32 cellular contexts compared by ENCODE assay signal in genomic region chr22:48507171-48507570, GRCh38.
"Had no signal": no experiment of that assay in that cellular context is flagged by ENCODE, and none has a peak within 500 bp of the region (broad histone marks: within the 10 kb centered on the region; RNA-seq: fewer than 3 reads in every experiment).

No MANE protein-coding gene starts in this region.

- ATAC-seq: activated CD4-positive, CD25-positive, alpha-beta regulatory T cell treated with anti-CD3 and anti-CD28 coated beads, Interleukin-2, amount 50 U/mL, for 24 hours; activated CD8-positive, alpha-beta memory T cell treated with anti-CD3 and anti-CD28 coated beads, Interleukin-2, amount 10 ng/mL, durations not matched to agents 7 days and 5 days; activated CD8-positive, alpha-beta T cell treated with anti-CD3 and anti-CD28 coated beads for 36 hours; activated naive CD8-positive, alpha-beta T cell treated with anti-CD3 and anti-CD28 coated beads, Interleukin-2, amount 50 U/mL, for 24 hours; body of pancreas; effector memory CD8-positive, alpha-beta T cell; foreskin keratinocyte; gastrocnemius medialis; heart left ventricle had no signal

- DNase-seq: activated B cell treated with CpG ODN at 0.5 μM for 24 hours; activated CD4-positive, alpha-beta T cell treated with anti-CD3 and anti-CD28 coated beads for 48 hours; activated CD4-positive, alpha-beta T cell treated with anti-CD3 and anti-CD28 coated beads, Interleukin-2, amount 50 U/mL, for 1 hour; activated CD4-positive, alpha-beta T cell treated with anti-CD3 and anti-CD28 coated beads, Interleukin-2, amount 50 U/mL, for 48 hours; activated CD8-positive, alpha-beta memory T cell treated with anti-CD3 and anti-CD28 coated beads, Interleukin-2, amount 10 ng/mL, durations not matched to agents 7 days and 5 days; activated CD8-positive, alpha-beta memory T cell treated with anti-CD3 and anti-CD28 coated beads, Interleukin-2, amount 50 U/mL, for 4 hours; activated CD8-positive, alpha-beta T cell treated with anti-CD3 and anti-CD28 coated beads for 36 hours; activated effector memory CD4-positive, alpha-beta T cell treated with anti-CD3 and anti-CD28 coated beads, Interleukin-2, amount 50 U/mL, for 16 hours; activated naive CD4-positive, alpha-beta T cell treated with anti-CD3 and anti-CD28 coated beads for 36 hours; activated naive CD8-positive, alpha-beta T cell treated with anti-CD3 and anti-CD28 coated beads for 36 hours; activated naive CD8-positive, alpha-beta T cell treated with anti-CD3 and anti-CD28 coated beads, Interleukin-2, amount 50 U/mL, for 24 hours; activated T-cell treated with anti-CD3 and anti-CD28 coated beads, Interleukin-2, amount 50 U/mL, for 1 hour; activated T-cell treated with anti-CD3 and anti-CD28 coated beads, Interleukin-2, amount 50 U/mL, for 48 hours; adrenal gland; amygdala; aorta; body of pancreas; caudate nucleus; cortex of kidney; dermis blood vessel endothelial cell; effector CD4-positive, alpha-beta T cell; effector memory CD8-positive, alpha-beta T cell; erythroblast; foreskin keratinocyte; gastrocnemius medialis; glutamatergic neuron; heart left ventricle; T1000; WERI-Rb-1 had no signal

- H3K36me3 ChIP-seq: adrenal gland, esophagus muscularis mucosa, gastrocnemius medialis, heart left ventricle, WERI-Rb-1 had no signal

- H3K9me3 ChIP-seq: adrenal gland, body of pancreas, esophagus muscularis mucosa, gastrocnemius medialis, heart left ventricle had no signal

- FAIRE-seq: colon had no signal

- H3K4me3 ChIP-seq: adrenal gland, body of pancreas, esophagus muscularis mucosa, gastrocnemius medialis, heart left ventricle had no signal

- H3K27ac ChIP-seq: adrenal gland, body of pancreas, esophagus muscularis mucosa, foreskin keratinocyte, gastrocnemius medialis, heart left ventricle, WERI-Rb-1 had no signal

- H3K27me3 ChIP-seq: adrenal gland, body of pancreas, foreskin keratinocyte, gastrocnemius medialis had no signal

- H3K4me1 ChIP-seq: adrenal gland, body of pancreas, esophagus muscularis mucosa, foreskin keratinocyte, gastrocnemius medialis, heart left ventricle had no signal
